ENCODE assay signal across 1 cellular context in genomic region chr17:4936436-4936835, GRCh38.
TF ChIP-seq lines count a peak whose summit lies in the region.

No MANE protein-coding gene starts in this region.

TF ChIP-seq in WTC11, 78 proteins besides CTCF, POLR2A, EP300 and RAD21 (continued from another document):
- TF ChIP-seq IRF1 (CRISPR knock-in tag; IDR thresholded peaks at IDR 0.05) = no peak
- TF ChIP-seq EMX1 (CRISPR knock-in tag; IDR thresholded peaks at IDR 0.05) = no peak
- TF ChIP-seq PREB (CRISPR knock-in tag; IDR thresholded peaks at IDR 0.05; ENCODE audit: borderline replicate concordance) = no peak
- TF ChIP-seq NR1H2 (CRISPR knock-in tag; IDR thresholded peaks at IDR 0.05) = no peak
